Comparison of ENCODE assay signal across 27 cellular contexts in the genomic region with DNA sequence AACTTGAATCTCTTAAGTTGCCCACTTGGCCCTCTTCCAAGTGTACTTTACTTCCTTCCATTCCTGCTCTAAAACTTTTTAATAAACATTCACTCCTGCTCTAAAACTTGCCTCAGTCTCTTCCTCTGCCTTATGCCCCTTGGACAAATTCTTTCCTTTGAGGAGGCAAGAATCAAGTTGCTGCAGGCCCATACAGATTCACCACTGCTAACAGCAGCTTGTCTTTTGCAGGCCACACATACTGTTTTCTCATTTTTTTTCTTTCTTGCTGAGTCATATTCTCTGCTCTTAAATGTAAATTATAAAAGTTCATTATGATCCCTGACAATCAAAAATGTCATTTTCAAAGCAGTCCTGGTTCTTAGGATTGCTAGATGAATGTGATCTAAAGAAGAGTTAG.
"Had no signal": no experiment of that assay in that cellular context is flagged by ENCODE, and none has a peak within 500 bp of the region (broad histone marks: within the 10 kb centered on the region; RNA-seq: fewer than 3 reads in every experiment).

No MANE protein-coding gene starts in this region.

- DNase-seq: hippocampal formation; kidney; left colon; left lung; lower lobe of right lung; mammary epithelial cell; mesenchymal stem cell; naive thymus-derived CD8-positive, alpha-beta T cell; nucleus accumbens; pancreas; posterior cingulate gyrus; retina; right cardiac atrium; stimulated activated CD4-positive, alpha-beta T cell treated with anti-CD3 and anti-CD28 coated beads, Interleukin-12 subunit alpha, Interleukin-12 subunit beta, amount 100 ng/mL, for 4 hours; stimulated activated CD4-positive, alpha-beta T cell treated with anti-CD3 and anti-CD28 coated beads, Interleukin-15, amount 100 ng/mL, for 24 hours; stimulated activated CD4-positive, alpha-beta T cell treated with anti-CD3 and anti-CD28 coated beads, Interleukin-2, amount 100 ng/mL, for 24 hours; stimulated activated CD4-positive, alpha-beta T cell treated with anti-CD3 and anti-CD28 coated beads, Interleukin-4, amount 100 ng/mL, for 1 hour; stimulated activated naive CD4-positive, alpha-beta T cell; tibial artery; trophoblast cell; uterus had no signal

- H3K4me3 ChIP-seq: left lung, lower lobe of right lung, pancreas, prostate gland, skin epidermis, suprapubic skin, thoracic aorta, tibial artery, uterus had no signal

- ATAC-seq: left colon; left lung; lower lobe of right lung; naive thymus-derived CD8-positive, alpha-beta T cell; pancreas; right cardiac atrium; sciatic nerve had no signal

- H3K27ac ChIP-seq: left lung, lower lobe of right lung, pancreas, prostate gland, skin epidermis, suprapubic skin, thoracic aorta, tibial artery, uterus had no signal

- H3K27me3 ChIP-seq: left lung, pancreas, suprapubic skin, tibial artery, uterus had no signal

- FAIRE-seq: islet of Langerhans, kidney, pancreas had no signal

- H3K36me3 ChIP-seq: left lung, lower lobe of right lung, pancreas, prostate gland, suprapubic skin, thoracic aorta, tibial artery, uterus had no signal

- H3K4me1 ChIP-seq: left lung, lower lobe of right lung, pancreas, prostate gland, suprapubic skin, uterus had no signal

- H3K9me3 ChIP-seq: lower lobe of right lung, pancreas, prostate gland, suprapubic skin, thoracic aorta, tibial artery, uterus had no signal
